ENCODE assay signal across 8 cellular contexts in genomic region chr17:42387663-42388380, GRCh38. TPM values are rescaled to one million over a fixed set of nuclear protein-coding genes. Genes with fewer than 3 reads are reported as not detected.
DNase-seq lines count a peak whose midpoint lies in the region; ATAC-seq and TF ChIP-seq lines count a peak whose summit lies in the region.

No MANE protein-coding gene starts in this region.

- H3K27ac ChIP-seq in VCaP (peak overlapping the region; percentile 79), dorsolateral prefrontal cortex (peak overlapping the region; percentile 61 to 100 (median 98))

- no peaks in the 10 kb centered on the region for H3K36me3 Mint-ChIP-seq in memory B cell

- H3K4me3 ChIP-seq in dorsolateral prefrontal cortex: peak overlapping the region; percentile 77 to 100 (median 95)

- H3K9me3 Mint-ChIP-seq in memory B cell: no peaks in the 10 kb centered on the region

- H3K27ac Mint-ChIP-seq in memory B cell: peak overlapping the region; percentile 100

- H3K27me3 Mint-ChIP-seq in memory B cell: no peaks in the 10 kb centered on the region

- no peak for ATAC-seq in memory B cell (ENCODE audit: low read depth)
- no peak for ATAC-seq in stimulated activated naive CD8-positive, alpha-beta T cell treated with anti-CD3 and anti-CD28 coated beads, Interleukin-15, Interleukin-2, amounts not matched to agents 100 U/mL and 50 U/mL, for 24 hours

- no peaks in the 10 kb centered on the region for H3K27me3 ChIP-seq in dorsolateral prefrontal cortex

- intact Hi-C loops in dorsolateral prefrontal cortex (cut with DNase I): loop anchor here (2.0 to 5.0 kb wide), 3 partner anchors 19 to 73 kb away; no protein-coding TSS in a partner anchor

- DNase-seq in stimulated activated CD4-positive, alpha-beta T cell treated with anti-CD3 and anti-CD28 coated beads, Interleukin-12 subunit alpha, Interleukin-12 subunit beta, amount 100 ng/mL, for 4 hours: peak; percentile 28
- no peak for DNase-seq in stimulated activated CD4-positive, alpha-beta T cell treated with anti-CD3 and anti-CD28 coated beads, Interleukin-2, amount 100 ng/mL, for 48 hours
- DNase-seq in M059J (ENCODE audit: low read depth) (peak; percentile 60), dorsolateral prefrontal cortex (peak in 5 of 10 donors; percentile 26 to 55 (median 35)), memory B cell (ENCODE audit: low spot score in 2 of 2) (peak in 1 of 2 donors; percentile 30), dedifferentiated amniotic fluid mesenchymal stem cell (ENCODE audit: extremely low spot score) (no peak)
- DNase-seq in stimulated activated naive CD8-positive, alpha-beta T cell treated with anti-CD3 and anti-CD28 coated beads, Interleukin-15, Interleukin-2, amounts not matched to agents 100 U/mL and 50 U/mL, for 24 hours: peak; percentile 59

- H3K4me3 Mint-ChIP-seq in memory B cell: peak overlapping the region; percentile 91

- H3K4me1 Mint-ChIP-seq in memory B cell: peaks cover 30% of the 10 kb centered on the region

- TF ChIP-seq CTCF in VCaP (conservative IDR thresholded peaks at IDR 0.05): no peak
- peak in 1 of 56 donors; percentile 9 for TF ChIP-seq CTCF in dorsolateral prefrontal cortex (IDR thresholded peaks at IDR 0.05 in 54 of 56, conservative IDR thresholded peaks at IDR 0.05 in 2 of 56; ENCODE audit: low read depth in 1 of 56, partially characterized antibody in 56 of 56)

RNA-seq across cellular contexts. Expression of gene STAT3, which starts 0.4 kb away (rescaled TPM):
- 69.3 and 112 TPM in 2 replicates for total RNA-seq in M059J (2014; rRNA removed; shearing (Covaris generic))
- 100 to 1,000 TPM in 55 of 120 experiments, 10 to 100 TPM in 65; 57.7 to 203 (median 98.0) TPM for total RNA-seq in dorsolateral prefrontal cortex

RNA-seq across cellular contexts. Expression of gene CAVIN1, which starts 35.2 kb away (rescaled TPM):
- total RNA-seq in M059J (2014; rRNA removed; shearing (Covaris generic)): 233 and 412 TPM in 2 replicates
- 10 to 100 TPM; 11.5 to 70.8 (median 30.0) TPM for total RNA-seq in dorsolateral prefrontal cortex

Comparison
In these comparisons a context has a peak if more than half of its experiments do, and no peak if none do; other contexts are left out.
1. DNase-seq: peak in stimulated activated CD4-positive, alpha-beta T cell treated with anti-CD3 and anti-CD28 coated beads, Interleukin-12 subunit alpha, Interleukin-12 subunit beta, amount 100 ng/mL, for 4 hours (single experiment), M059J (single experiment) and stimulated activated naive CD8-positive, alpha-beta T cell treated with anti-CD3 and anti-CD28 coated beads, Interleukin-15, Interleukin-2, amounts not matched to agents 100 U/mL and 50 U/mL, for 24 hours (single experiment); none in stimulated activated CD4-positive, alpha-beta T cell treated with anti-CD3 and anti-CD28 coated beads, Interleukin-2, amount 100 ng/mL, for 48 hours (0 of 2) and dedifferentiated amniotic fluid mesenchymal stem cell (single experiment).